8 cellular contexts compared by ENCODE assay signal in the genomic region with DNA sequence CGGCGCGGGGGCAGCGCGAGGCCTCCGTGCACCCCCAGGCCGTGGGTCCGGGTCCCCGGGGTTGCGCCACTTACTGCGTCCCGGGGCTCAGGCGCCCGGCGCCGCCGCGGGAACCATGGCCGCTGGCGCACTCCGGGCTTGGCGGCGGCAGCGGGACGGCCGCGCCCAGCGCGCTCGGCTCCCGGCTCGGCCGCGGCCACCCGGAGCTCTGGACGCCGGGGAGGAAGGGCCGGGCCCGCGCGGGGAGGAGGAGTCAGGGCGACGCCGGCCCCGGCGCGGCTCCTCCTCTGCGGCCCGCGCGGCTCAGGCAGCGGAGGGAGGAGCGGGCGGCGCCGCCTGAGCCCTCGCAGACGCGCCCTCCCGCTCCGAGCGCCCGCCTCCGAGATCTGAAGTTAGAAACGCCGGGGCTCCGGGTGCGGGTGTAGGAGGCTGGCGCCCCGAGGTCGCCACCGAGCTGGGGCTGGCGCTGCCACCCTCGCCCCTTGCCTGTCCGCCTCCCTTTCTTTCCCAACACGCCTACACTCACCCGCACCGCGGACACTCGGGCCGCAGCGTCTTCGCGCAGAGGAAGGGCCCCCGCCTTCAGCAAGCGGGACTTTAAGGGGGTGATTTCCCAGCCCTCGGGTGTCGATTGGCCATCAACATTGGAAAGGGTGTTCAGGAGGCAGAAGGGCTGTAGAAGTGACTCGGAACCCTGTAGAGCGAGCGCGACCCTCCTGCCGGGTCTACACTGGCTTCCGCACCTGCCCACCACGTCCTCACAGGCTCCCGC. TPM values are rescaled to one million over a fixed set of nuclear protein-coding genes. Genes with fewer than 3 reads are reported as not detected.
DNase-seq lines count a peak whose midpoint lies in the region; ATAC-seq and TF ChIP-seq lines count a peak whose summit lies in the region.

A gene with protein sequence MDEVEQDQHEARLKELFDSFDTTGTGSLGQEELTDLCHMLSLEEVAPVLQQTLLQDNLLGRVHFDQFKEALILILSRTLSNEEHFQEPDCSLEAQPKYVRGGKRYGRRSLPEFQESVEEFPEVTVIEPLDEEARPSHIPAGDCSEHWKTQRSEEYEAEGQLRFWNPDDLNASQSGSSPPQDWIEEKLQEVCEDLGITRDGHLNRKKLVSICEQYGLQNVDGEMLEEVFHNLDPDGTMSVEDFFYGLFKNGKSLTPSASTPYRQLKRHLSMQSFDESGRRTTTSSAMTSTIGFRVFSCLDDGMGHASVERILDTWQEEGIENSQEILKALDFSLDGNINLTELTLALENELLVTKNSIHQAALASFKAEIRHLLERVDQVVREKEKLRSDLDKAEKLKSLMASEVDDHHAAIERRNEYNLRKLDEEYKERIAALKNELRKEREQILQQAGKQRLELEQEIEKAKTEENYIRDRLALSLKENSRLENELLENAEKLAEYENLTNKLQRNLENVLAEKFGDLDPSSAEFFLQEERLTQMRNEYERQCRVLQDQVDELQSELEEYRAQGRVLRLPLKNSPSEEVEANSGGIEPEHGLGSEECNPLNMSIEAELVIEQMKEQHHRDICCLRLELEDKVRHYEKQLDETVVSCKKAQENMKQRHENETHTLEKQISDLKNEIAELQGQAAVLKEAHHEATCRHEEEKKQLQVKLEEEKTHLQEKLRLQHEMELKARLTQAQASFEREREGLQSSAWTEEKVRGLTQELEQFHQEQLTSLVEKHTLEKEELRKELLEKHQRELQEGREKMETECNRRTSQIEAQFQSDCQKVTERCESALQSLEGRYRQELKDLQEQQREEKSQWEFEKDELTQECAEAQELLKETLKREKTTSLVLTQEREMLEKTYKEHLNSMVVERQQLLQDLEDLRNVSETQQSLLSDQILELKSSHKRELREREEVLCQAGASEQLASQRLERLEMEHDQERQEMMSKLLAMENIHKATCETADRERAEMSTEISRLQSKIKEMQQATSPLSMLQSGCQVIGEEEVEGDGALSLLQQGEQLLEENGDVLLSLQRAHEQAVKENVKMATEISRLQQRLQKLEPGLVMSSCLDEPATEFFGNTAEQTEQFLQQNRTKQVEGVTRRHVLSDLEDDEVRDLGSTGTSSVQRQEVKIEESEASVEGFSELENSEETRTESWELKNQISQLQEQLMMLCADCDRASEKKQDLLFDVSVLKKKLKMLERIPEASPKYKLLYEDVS (N-terminal part only) (minus strand): TSS at position 231 of the 772 bp plus-strand sequence. CDS start 9,106 bp downstream, outside the sequence.

- no peaks in the 10 kb centered on the region for H3K27me3 ChIP-seq in dorsolateral prefrontal cortex

- in situ Hi-C loops in GM18951 (cut with MboI; ENCODE audit: low sequenced_read_pairs, unreplicated experiment) = no loop called here

- ATAC-seq in HG03175 (IDR thresholded peaks at IDR 0.05; ENCODE audit: unreplicated experiment) = peak; percentile 81

- TF ChIP-seq CTCF in dorsolateral prefrontal cortex (IDR thresholded peaks at IDR 0.05 in 54 of 56, conservative IDR thresholded peaks at IDR 0.05 in 2 of 56; ENCODE audit: low read depth in 1 of 56, partially characterized antibody in 56 of 56) (peak in 4 of 56 donors; percentile 16 to 23 (median 22)), lower leg skin (IDR thresholded peaks at IDR 0.05) (no peak)

- intact Hi-C loops in dorsolateral prefrontal cortex (cut with DNase I) (loop anchor here in 1 of 2 donors (2.0 kb wide), 1 partner anchor 28 kb away; no protein-coding TSS in a partner anchor), lower leg skin (cut with DNase I; ENCODE audit: low total_unique reads) (no loop called here)

- H3K4me3 ChIP-seq in dorsolateral prefrontal cortex (peak within 1 kb of the TSS; percentile 60 to 95 (median 85)), lower leg skin (ENCODE audit: low read depth, poor library complexity, severe bottlenecking) (peak within 1 kb of the TSS; percentile 87)

- DNase-seq in AG20443 (ENCODE audit: low spot score) = peak; percentile 95
- DNase-seq in NCI-H510A (lab: John Stamatoyannopoulos, UW) = peak; percentile 57
- peak; percentile 73 for DNase-seq in activated CD4-positive, alpha-beta T cell treated with anti-CD3 and anti-CD28 coated beads, Interleukin-2, amount 50 U/mL, for 1 hour
- DNase-seq in dorsolateral prefrontal cortex = peak in 9 of 10 donors; percentile 48 to 85 (median 69)
- peak; percentile 49 to 92 for DNase-seq in lower leg skin (ENCODE audit: low spot score in 2 of 2)
- DNase-seq in stimulated activated CD4-positive, alpha-beta T cell treated with anti-CD3 and anti-CD28 coated beads, TNF-alpha, amount 100 ng/mL, for 24 hours (ENCODE audit: low read depth in 3 of 3) = peak; percentile 43 to 68 (median 53)

- peak; percentile 83 for TF ChIP-seq POLR2A in GM18951 (IDR thresholded peaks at IDR 0.05; ENCODE audit: extremely low read depth, insufficient read depth, insufficient read length)
- TF ChIP-seq POLR2A in lower leg skin (IDR thresholded peaks at IDR 0.05) = no peak

- 0% methylated on average over 31 to 66 of the region's 96 CpGs for WGBS in lower leg skin, 2 donors

- peak within 1 kb of the TSS; percentile 61 to 98 (median 92) for H3K27ac ChIP-seq in dorsolateral prefrontal cortex

RNA-seq across cellular contexts. Expression of the gene that starts here (rescaled TPM):
- total RNA-seq in dorsolateral prefrontal cortex (100 to 1,000 TPM in 25 of 120 experiments, 10 to 100 TPM in 95; 64.4 to 125 (median 88.6) TPM), lower leg skin (10 to 100 TPM; 22.7 to 32.2 (median 28.5) TPM)

Comparison
In these comparisons a context has a peak if more than half of its experiments do, and no peak if none do; other contexts are left out.
1. Peak in every context shown above with its lines: DNase-seq, ATAC-seq, H3K4me3 ChIP-seq and H3K27ac ChIP-seq.